21 cellular contexts compared by ENCODE assay signal in the genomic region with DNA sequence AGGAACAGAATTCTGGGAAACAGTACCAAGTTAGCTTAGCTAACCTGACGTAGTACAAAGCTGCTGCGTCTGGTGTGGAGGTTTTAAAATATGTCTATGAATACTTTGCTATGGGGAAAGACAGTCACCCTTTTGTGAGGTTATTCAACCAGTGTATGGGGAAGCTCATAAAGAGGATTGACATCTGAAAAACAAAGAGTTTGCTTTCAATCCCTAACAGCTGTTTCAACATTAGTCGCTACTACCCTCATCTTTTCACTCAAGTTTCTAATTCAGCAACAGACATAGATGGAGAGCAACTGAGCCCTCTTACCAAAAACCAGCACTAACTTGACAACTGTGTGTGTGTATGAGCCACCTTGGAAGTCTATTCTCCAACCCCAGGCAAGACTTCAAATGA. TPM values are rescaled to one million over a fixed set of nuclear protein-coding genes. Genes with fewer than 3 reads are reported as not detected.
A peak's percentile ranks its signal among the peaks of the same experiment; 100 is the strongest.
DNase-seq lines count a peak whose midpoint lies in the region; ATAC-seq, FAIRE-seq and TF ChIP-seq lines count a peak whose summit lies in the region.
"Had no signal": no experiment of that assay in that cellular context is flagged by ENCODE, and none has a peak within 500 bp of the region (broad histone marks: within the 10 kb centered on the region; RNA-seq: fewer than 3 reads in every experiment).

No MANE protein-coding gene starts in this region.

- no peaks in the 10 kb centered on the region; a peak in 1 of 5 replicates for H3K4me1 ChIP-seq in K562 (replicated peaks in 1 of 2; ENCODE audit: control insufficient read depth in 2 of 2, insufficient read depth in 2 of 2, low read length in 2 of 2)

- no peaks in the 10 kb centered on the region for H3K9me1 ChIP-seq in K562 (ENCODE audit: control insufficient read depth, insufficient read depth, low read length)

- no peaks in the 10 kb centered on the region for H3K36me3 ChIP-seq in K562 (ENCODE audit: control insufficient read depth, insufficient read depth, low read length)

- TF ChIP-seq POLR2A in K562 (conservative IDR thresholded peaks at IDR 0.05) = no peak

- POLR2A ChIA-PET in K562 (lab: Yijun Ruan, JAX) = interaction anchor here (0.8 kb wide), 1 partner anchor 122 kb away, joined by 3 read pairs; no protein-coding TSS in a partner anchor

- in situ Hi-C loops in K562 (cut with MboI) = no loop called here

- H3K79me2 ChIP-seq in K562 (ENCODE audit: control insufficient read depth, insufficient read depth, low read length) = no peaks in the 10 kb centered on the region

- H3K27me3 ChIP-seq in K562 (ENCODE audit: control insufficient read depth in 2 of 2, insufficient read depth in 2 of 2, low read length in 2 of 2) = no peaks in the 10 kb centered on the region

- H3K4me2 ChIP-seq in K562 (ENCODE audit: insufficient read depth, low read length) = no peak overlapping the region

- TF ChIP-seq EP300 in K562 (IDR thresholded peaks at IDR 0.05; ENCODE audit: low read length) = no peak

- H4K20me1 ChIP-seq in K562 (replicated peaks; ENCODE audit: control insufficient read depth, insufficient read depth, low read length) = no peaks in the 10 kb centered on the region

- ATAC-seq in K562 = peak; percentile 24; the same call in 1 of the 3 replicates
- ATAC-seq in HG03565 (IDR thresholded peaks at IDR 0.05; ENCODE audit: unreplicated experiment) = no peak
- ATAC-seq: CD8-positive, alpha-beta T cell had no signal

- WGBS in K562 (ENCODE audit: insufficient coverage, low coverage, missing lambda C conversion rate) = 32% methylated on average over 3 of the region's 3 CpGs

- DNase-seq in NCI-H1417 (lab: John Stamatoyannopoulos, UW) = peak in 2 of 3 experiments; percentile 39 to 60
- no peak for DNase-seq in NCI-H1417 treated with DMSO at 0.1 percent for 48 hours (lab: John Stamatoyannopoulos, UW)
- DNase-seq in LHCN-M2 (ENCODE audit: low read depth) = peak; percentile 73
- peak; percentile 25 for DNase-seq in NCI-H69 (lab: John Stamatoyannopoulos, UW)
- DNase-seq in K562 (ENCODE audit: extremely low read depth in 1 of 4, low spot score in 3 of 4) = no peak
- DNase-seq in activated CD4-positive, alpha-beta T cell treated with anti-CD3 and anti-CD28 coated beads for 1 hour = no peak
- DNase-seq in activated effector memory CD4-positive, alpha-beta T cell treated with Interleukin-2 at 50 U/mL for 16 hours = no peak
- DNase-seq: CD8-positive, alpha-beta T cell; COR-L47; DMS153; DMS79 treated with DMSO at 0.1 percent for 48 hours; EL; HCEC 1CT; HFFc6 had no signal

- H3K4me3 ChIP-seq in K562 = no peak overlapping the region

- BruUV-seq in K562 (replicated peaks; lab: Mats Ljungman, UMichigan) = no TSS peak

- CTCF ChIA-PET in K562 (lab: Yijun Ruan, JAX; ENCODE audit: low intra/inter-chr PET ratio) = no interaction called here

- H3K9me3 ChIP-seq in K562 (replicated peaks; ENCODE audit: control insufficient read depth, insufficient read depth, low read depth, low read length) = no peaks in the 10 kb centered on the region

- H3K27ac ChIP-seq in K562 (ENCODE audit: extremely low read depth, low read depth, low read length) = no peak overlapping the region
- H3K27ac ChIP-seq: 22Rv1, HL-60 had no signal

- FAIRE-seq in K562 (lab: Jason Lieb, UNC) = no peak
- FAIRE-seq: D721Med, G401.6, GM12891 had no signal

- intact Hi-C loops in K562 (cut with micrococcal nuclease) = no loop called here

- TF ChIP-seq RAD21 in K562 (CRISPR knock-in tag; conservative IDR thresholded peaks at IDR 0.05 in 1 of 2, IDR thresholded peaks at IDR 0.05 in 1 of 2) = no peak

- peak overlapping the region; percentile 77 for H2AFZ ChIP-seq in K562 (ENCODE audit: low read depth, low read length)

- no peak overlapping the region for H3K9ac ChIP-seq in K562 (ENCODE audit: insufficient read depth in 1 of 2, low read depth in 2 of 2, low read length in 2 of 2)

- no peak for TF ChIP-seq CTCF in K562 (IDR thresholded peaks at IDR 0.05 in 2 of 3, conservative IDR thresholded peaks at IDR 0.05 in 1 of 3; ENCODE audit: insufficient read depth in 2 of 3, low read depth in 1 of 3, low read length in 3 of 3)

TF ChIP-seq in K562, 482 proteins besides CTCF, POLR2A, EP300 and RAD21:
- no peak for TF ChIP-seq CSDE1 (IDR thresholded peaks at IDR 0.05)

RNA-seq across cellular contexts. Expression of gene MSANTD3, which starts 7.8 kb away (rescaled TPM):
- total RNA-seq in LHCN-M2 (2014; rRNA removed) (84.2 and 91.1 TPM in 2 replicates), K562 (2014; rRNA removed) (25.8 and 28.7 TPM in 2 replicates), K562 (2014; rRNA removed; fragmentation: Illumina TruSeq; extraction: Trizol) (22.0 and 24.3 TPM in 2 replicates), K562 (2015; rRNA removed; fragmentation: Illumina TruSeq; extraction: Trizol) (24.0 and 24.6 TPM in 2 replicates), K562 (2021) (22.1 and 22.3 TPM in 2 replicates)
- polyA plus RNA-seq in LHCN-M2 (2012) = 49.7 TPM
- 13.3 and 20.3 TPM in 2 replicates for total RNA-seq in K562 (2011; cell fraction: chromatin; rRNA removed; ENCODE audit: low replicate concordance)
- 6.3 and 7.0 TPM in 2 replicates for total RNA-seq in K562 (2011; cell fraction: nucleolus; rRNA removed)
- 14.1 and 20.8 TPM in 2 replicates for total RNA-seq in K562 (2011; cell fraction: nucleoplasm; rRNA removed)
- polyA plus RNA-seq in K562 (2011; rRNA removed) (12.4 and 16.0 TPM in 2 replicates), K562 (2014; fragmentation: Illumina TruSeq; extraction: Trizol) (20.6 and 26.6 TPM in 2 replicates), K562 (2014; fragmentation: Nextera tagmentation; extraction: Ambion mirVana) (1 to 10 TPM; 9.4 to 9.6 TPM), K562 (2014; rRNA removed) (22.8 and 27.3 TPM in 2 replicates)
- 8.6 and 9.9 TPM in 2 replicates for polyA plus RNA-seq in K562 (2011; cell fraction: cytosol; rRNA removed)
- 8.3 and 8.9 TPM in 2 replicates for polyA plus RNA-seq in K562 (2011; cell fraction: nucleus; rRNA removed)
- 15.4 and 16.9 TPM in 2 replicates for polyA plus RNA-seq in K562 (2012)
- 16.3 TPM in 2 replicates for polyA minus RNA-seq in K562 (2011; rRNA and poly(A)+ RNA removed)
- 5.7 and 10.7 TPM in 2 replicates for polyA minus RNA-seq in K562 (2011; cell fraction: cytosol; rRNA and poly(A)+ RNA removed)
- 3.8 and 5.8 TPM in 2 replicates for polyA minus RNA-seq in K562 (2011; cell fraction: nucleus; rRNA and poly(A)+ RNA removed)

RNA-seq across cellular contexts. Expression of gene TMEFF1, which starts 53.8 kb away (rescaled TPM):
- total RNA-seq in LHCN-M2 (2014; rRNA removed) (0.51 and 2.4 TPM in 2 replicates), K562 (2014; rRNA removed) (0.49 and 0.59 TPM in 2 replicates), K562 (2014; rRNA removed; fragmentation: Illumina TruSeq; extraction: Trizol) (0.11 TPM in 1 of 2 replicates, not detected in the other), K562 (2015; rRNA removed; fragmentation: Illumina TruSeq; extraction: Trizol) (0.07 TPM in 1 of 2 replicates, not detected in the other), K562 (2021) (0.83 and 1.1 TPM in 2 replicates)
- 0.23 TPM for polyA plus RNA-seq in LHCN-M2 (2012)
- 0.19 and 0.32 TPM in 2 replicates for total RNA-seq in K562 (2011; cell fraction: chromatin; rRNA removed; ENCODE audit: low replicate concordance)
- not detected in 2 replicates for total RNA-seq in K562 (2011; cell fraction: nucleolus; rRNA removed)
- 0.37 TPM in 1 of 2 replicates, not detected in the other for total RNA-seq in K562 (2011; cell fraction: nucleoplasm; rRNA removed)
- polyA plus RNA-seq in K562 (2011; rRNA removed) (0.04 and 0.08 TPM in 2 replicates), K562 (2014; fragmentation: Illumina TruSeq; extraction: Trizol) (0.30 and 0.40 TPM in 2 replicates), K562 (2014; fragmentation: Nextera tagmentation; extraction: Ambion mirVana) (not detected), K562 (2014; rRNA removed) (0.11 and 0.28 TPM in 2 replicates)
- polyA plus RNA-seq in K562 (2011; cell fraction: cytosol; rRNA removed) = 0.06 and 0.31 TPM in 2 replicates
- 0.06 and 0.28 TPM in 2 replicates for polyA plus RNA-seq in K562 (2011; cell fraction: nucleus; rRNA removed)
- polyA plus RNA-seq in K562 (2012) = 0.09 and 0.18 TPM in 2 replicates
- 0.18 TPM in 1 of 2 replicates, not detected in the other for polyA minus RNA-seq in K562 (2011; rRNA and poly(A)+ RNA removed)
- 0.48 and 1.0 TPM in 2 replicates for polyA minus RNA-seq in K562 (2011; cell fraction: cytosol; rRNA and poly(A)+ RNA removed)
- polyA minus RNA-seq in K562 (2011; cell fraction: nucleus; rRNA and poly(A)+ RNA removed) = 0.11 TPM in 1 of 2 replicates, not detected in the other
- total RNA-seq: CD8-positive, alpha-beta T cell had no signal
- polyA plus RNA-seq: CD14-positive monocyte had no signal

Comparison
In these comparisons a context has a peak if more than half of its experiments do, and no peak if none do; other contexts are left out.
1. DNase-seq: peak in NCI-H1417 (2 of 3), LHCN-M2 (single experiment) and NCI-H69 (single experiment); none in NCI-H1417 treated with DMSO at 0.1 percent for 48 hours (single experiment), K562 (0 of 4), activated CD4-positive, alpha-beta T cell treated with anti-CD3 and anti-CD28 coated beads for 1 hour (single experiment) and activated effector memory CD4-positive, alpha-beta T cell treated with Interleukin-2 at 50 U/mL for 16 hours (single experiment).